ENCODE assay signal across 8 cellular contexts in the genomic region with DNA sequence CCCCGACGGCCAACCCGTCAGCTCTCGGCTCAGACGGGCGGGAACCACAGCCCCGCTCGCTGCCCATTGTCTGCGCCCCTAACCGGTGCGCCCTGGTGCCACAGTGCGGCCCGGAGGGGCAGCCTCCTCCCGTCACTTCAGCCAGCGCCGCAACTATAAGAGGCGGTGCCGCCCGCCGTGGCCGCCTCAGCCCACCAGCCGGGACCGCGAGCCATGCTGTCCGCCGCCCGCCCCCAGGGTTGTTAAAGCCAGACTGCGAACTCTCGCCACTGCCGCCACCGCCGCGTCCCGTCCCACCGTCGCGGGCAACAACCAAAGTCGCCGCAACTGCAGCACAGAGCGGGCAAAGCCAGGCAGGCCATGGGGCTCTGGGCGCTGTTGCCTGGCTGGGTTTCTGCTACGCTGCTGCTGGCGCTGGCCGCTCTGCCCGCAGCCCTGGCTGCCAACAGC. TPM values are rescaled to one million over a fixed set of nuclear protein-coding genes. Genes with fewer than 3 reads are reported as not detected.
A peak's percentile ranks its signal among the peaks of the same experiment; 100 is the strongest.
DNase-seq lines count a peak whose midpoint lies in the region; ATAC-seq and TF ChIP-seq lines count a peak whose summit lies in the region.

A gene (plus strand): TSS at position 32 of the 450 bp plus-strand sequence. CDS start 329 bp downstream, at position 361.

- CTCF ChIA-PET in IMR-90 (lab: Yijun Ruan, JAX), result interaction anchor here (0.8 to 1.9 kb wide), 4 partner anchors 10 to 23 kb away, joined by 3 to 11 read pairs (median 4); no protein-coding TSS in a partner anchor

- in situ Hi-C loops in GM13976 (cut with MboI; ENCODE audit: low sequenced_read_pairs, unreplicated experiment) (no loop called here), IMR-90 (cut with MboI; ENCODE audit: low sequenced_read_pairs) (no loop called here)

- H3K36me3 ChIP-seq in IMR-90 (ENCODE audit: control insufficient read depth, insufficient read depth, low read length) (no peaks in the 10 kb centered on the region), trophoblast cell (ENCODE audit: control insufficient read depth in 1 of 2, insufficient read depth in 2 of 2, low read length in 2 of 2) (no peaks in the 10 kb centered on the region)
- no peaks in the 10 kb centered on the region for H3K36me3 ChIP-seq in effector memory CD4-positive, alpha-beta T cell (ENCODE audit: control insufficient read depth, insufficient read depth, low read length)

- no peak within 1 kb of the TSS for H3K18ac ChIP-seq in IMR-90 (ENCODE audit: low read depth, low read length)
- H3K18ac ChIP-seq in trophoblast cell (ENCODE audit: low read length), result no peak within 1 kb of the TSS

- no peak within 1 kb of the TSS for H2BK20ac ChIP-seq in IMR-90 (ENCODE audit: low read depth, low read length)

- ATAC-seq in IMR-90 (ENCODE audit: low read depth), result peak; percentile 27
- no peak for ATAC-seq in GM18505 (IDR thresholded peaks at IDR 0.05; ENCODE audit: unreplicated experiment)

- H2AFZ ChIP-seq in IMR-90 (replicated peaks; ENCODE audit: low read length, poor library complexity) (peak within 1 kb of the TSS; percentile 77), trophoblast cell (ENCODE audit: insufficient read depth, low read length, poor library complexity) (peak within 1 kb of the TSS; percentile 9)

- no peak for TF ChIP-seq RAD21 in IMR-90 (IDR thresholded peaks at IDR 0.05; ENCODE audit: low read length)

- H3K23ac ChIP-seq in IMR-90 (ENCODE audit: low read depth, low read length), result peak within 1 kb of the TSS; percentile 82; the same call in 1 of the 2 replicates
- H3K23ac ChIP-seq in trophoblast cell (ENCODE audit: low read length), result no peak within 1 kb of the TSS

- peaks cover 16% of the 10 kb centered on the region; the same call in 1 of the 2 replicates for H4K20me1 ChIP-seq in IMR-90 (ENCODE audit: insufficient read depth, low read length)

- H2BK120ac ChIP-seq in IMR-90 (ENCODE audit: low read depth, low read length), result no peak within 1 kb of the TSS
- no peak within 1 kb of the TSS for H2BK120ac ChIP-seq in trophoblast cell (ENCODE audit: insufficient read depth, low read length, poor library complexity)

- H2AK5ac ChIP-seq in IMR-90 (ENCODE audit: low read depth, low read length) (no peak within 1 kb of the TSS), trophoblast cell (ENCODE audit: low read length) (no peak within 1 kb of the TSS)

- peak; percentile 1 for TF ChIP-seq CTCF in GM13976 (IDR thresholded peaks at IDR 0.05; ENCODE audit: borderline replicate concordance, control extremely low read depth, extremely low read depth, insufficient read depth, missing control alignments)
- TF ChIP-seq CTCF in IMR-90 (conservative IDR thresholded peaks at IDR 0.05; ENCODE audit: low read depth, low read length), result no peak

- H4K5ac ChIP-seq in IMR-90 (ENCODE audit: low read depth, low read length), result no peak within 1 kb of the TSS

- BruUV-seq in IMR-90 (replicated peaks; lab: Mats Ljungman, UMichigan), result no TSS peak

- no peak within 1 kb of the TSS for H3K14ac ChIP-seq in IMR-90 (replicated peaks; ENCODE audit: low read depth, low read length)
- no peak within 1 kb of the TSS for H3K14ac ChIP-seq in trophoblast cell (ENCODE audit: low read length)

- H4K8ac ChIP-seq in IMR-90 (ENCODE audit: low read depth in 2 of 2, low read length in 2 of 2) (no peak within 1 kb of the TSS), trophoblast cell (ENCODE audit: low read depth, low read length) (no peak within 1 kb of the TSS)

- peaks cover 8% of the 10 kb centered on the region for H3K9me1 ChIP-seq in IMR-90 (ENCODE audit: insufficient read depth, low read length)

- H4K91ac ChIP-seq in IMR-90 (ENCODE audit: insufficient read depth, low read depth, low read length) (no peak within 1 kb of the TSS), trophoblast cell (ENCODE audit: low read depth, low read length) (no peak within 1 kb of the TSS)

- TF ChIP-seq POLR2A in IMR-90 (IDR thresholded peaks at IDR 0.05; ENCODE audit: low read depth, low read length) (no peak), GM18505 (IDR thresholded peaks at IDR 0.05; ENCODE audit: borderline replicate concordance, extremely low read depth, insufficient read depth, insufficient read length) (no peak)

- H3K4me2 ChIP-seq in IMR-90 (ENCODE audit: low read depth, low read length), result peak within 1 kb of the TSS; percentile 43; the same call in 1 of the 2 replicates
- H3K4me2 ChIP-seq in trophoblast cell (ENCODE audit: low read length), result peak within 1 kb of the TSS; percentile 40

- H3K4ac ChIP-seq in IMR-90 (ENCODE audit: low read depth, low read length), result no peak within 1 kb of the TSS
- no peak within 1 kb of the TSS for H3K4ac ChIP-seq in trophoblast cell (ENCODE audit: low read depth, low read length)

- H3K9ac ChIP-seq in IMR-90 (ENCODE audit: low read depth, low read length) (no peak within 1 kb of the TSS), trophoblast cell (ENCODE audit: low read length) (no peak within 1 kb of the TSS)

- no peak within 1 kb of the TSS for H3K27ac ChIP-seq in IMR-90 (ENCODE audit: insufficient read depth, low read length)
- H3K27ac ChIP-seq in effector memory CD4-positive, alpha-beta T cell (ENCODE audit: insufficient read depth, low read length, poor library complexity, severe bottlenecking), result peak within 1 kb of the TSS; percentile 30
- no peak within 1 kb of the TSS for H3K27ac ChIP-seq in trophoblast cell (ENCODE audit: low read depth, low read length)

- H3K4me3 ChIP-seq in IMR-90 (ENCODE audit: insufficient read depth, low read depth, low read length) (no peak within 1 kb of the TSS), trophoblast cell (ENCODE audit: low read depth, low read length) (no peak within 1 kb of the TSS)
- H3K4me3 ChIP-seq in effector memory CD4-positive, alpha-beta T cell (ENCODE audit: insufficient read depth, low read depth, low read length, poor library complexity, severe bottlenecking), result peak within 1 kb of the TSS; percentile 56

- H3K27me3 ChIP-seq in IMR-90 (ENCODE audit: control insufficient read depth, insufficient read depth, low read length) (peaks cover 77% of the 10 kb centered on the region), trophoblast cell (ENCODE audit: insufficient read depth, low read length) (peaks cover 79% of the 10 kb centered on the region)
- peaks cover 14% of the 10 kb centered on the region for H3K27me3 ChIP-seq in effector memory CD4-positive, alpha-beta T cell (replicated peaks; ENCODE audit: control insufficient read depth, insufficient read depth, low read length, poor library complexity, severe bottlenecking)

- H3K79me2 ChIP-seq in trophoblast cell (ENCODE audit: control insufficient read depth, insufficient read depth, low read length, poor library complexity), result no peaks in the 10 kb centered on the region

- no peak within 1 kb of the TSS for H4K12ac ChIP-seq in trophoblast cell (ENCODE audit: low read depth, low read length)

- DNase-seq in GM13976 (ENCODE audit: low spot score), result no peak
- DNase-seq in IMR-90, result no peak
- peak in 1 of 3 donors; percentile 11 for DNase-seq in effector memory CD4-positive, alpha-beta T cell
- no peak for DNase-seq in trophoblast cell
- DNase-seq in mucosa of gallbladder (ENCODE audit: low spot score), result no peak
- no peak for DNase-seq in hypothalamus (lab: John Stamatoyannopoulos, UW)
- no peak for DNase-seq in dedifferentiated amniotic fluid mesenchymal stem cell (ENCODE audit: extremely low spot score)

- no peak within 1 kb of the TSS for H2BK12ac ChIP-seq in trophoblast cell (ENCODE audit: low read length)

- no peaks in the 10 kb centered on the region for H3K9me3 ChIP-seq in IMR-90 (ENCODE audit: control insufficient read depth, insufficient read depth, low read length)
- H3K9me3 ChIP-seq in effector memory CD4-positive, alpha-beta T cell (ENCODE audit: control insufficient read depth, low read length), result no peaks in the 10 kb centered on the region
- H3K9me3 ChIP-seq in trophoblast cell (ENCODE audit: insufficient read depth, low read depth, low read length), result peaks cover 9% of the 10 kb centered on the region

- dilution Hi-C loops in IMR-90 (cut with HindIII; ENCODE audit: low sequenced_read_pairs, unreplicated experiment), result no loop called here

- H2AK9ac ChIP-seq in IMR-90 (replicated peaks; ENCODE audit: low read depth, low read length, poor library complexity), result peak within 1 kb of the TSS; percentile 38

- intact Hi-C loops in IMR-90 (cut with micrococcal nuclease), result no loop called here

- H2BK5ac ChIP-seq in IMR-90 (ENCODE audit: low read depth, low read length, poor library complexity, severe bottlenecking) (no peak within 1 kb of the TSS), trophoblast cell (ENCODE audit: low read depth, low read length, poor library complexity) (no peak within 1 kb of the TSS)

- H2BK15ac ChIP-seq in IMR-90 (ENCODE audit: low read depth, low read length), result no peak within 1 kb of the TSS

- peaks cover 6% of the 10 kb centered on the region for H3K4me1 ChIP-seq in IMR-90 (ENCODE audit: control insufficient read depth, insufficient read depth, low read length)
- peaks cover 43% of the 10 kb centered on the region for H3K4me1 ChIP-seq in effector memory CD4-positive, alpha-beta T cell (ENCODE audit: control insufficient read depth, insufficient read depth, low read length, poor library complexity, severe bottlenecking)
- H3K4me1 ChIP-seq in trophoblast cell (ENCODE audit: control insufficient read depth in 1 of 2, insufficient read depth in 2 of 2, low read length in 2 of 2), result peaks cover 24 to 35% of the 10 kb centered on the region in 2 experiments

- no peaks in the 10 kb centered on the region for H3K79me1 ChIP-seq in IMR-90 (ENCODE audit: low read depth in 1 of 2, low read length in 2 of 2)
- no peaks in the 10 kb centered on the region for H3K79me1 ChIP-seq in trophoblast cell (ENCODE audit: low read length)

- H3K56ac ChIP-seq in IMR-90 (ENCODE audit: extremely low read depth, insufficient read depth, low read length), result no peak within 1 kb of the TSS

- POLR2A ChIA-PET in IMR-90 (lab: Charles Lee; ENCODE audit: unreplicated experiment), result no interaction called here

- WGBS in IMR-90 (ENCODE audit: extremely low coverage in 2 of 2, insufficient read length in 1 of 2), 2 experiments, result 1% methylated on average over 17 of the region's 45 CpGs; no CpG with 5 or more reads in 1 of the 2 experiments
- WGBS in trophoblast cell (ENCODE audit: extremely low coverage, insufficient coverage, insufficient read length), result no CpG with 5 or more reads among the region's 45 CpGs

TF ChIP-seq in IMR-90, 13 proteins besides CTCF, POLR2A, EP300 and RAD21 (continues in another document):
- TF ChIP-seq RCOR1 (IDR thresholded peaks at IDR 0.05; ENCODE audit: insufficient replicate concordance, low read length), result no peak

RNA-seq across cellular contexts. Expression of the gene that starts here (rescaled TPM):
- total RNA-seq in IMR-90 (2012; rRNA removed) (not detected in 2 replicates), mucosa of gallbladder (0.29 TPM)
- not detected in 2 replicates for polyA plus RNA-seq in IMR-90 (2012; rRNA removed)
- polyA plus RNA-seq in IMR-90 (2012; cell fraction: cytosol; rRNA removed), result not detected in 2 replicates
- polyA plus RNA-seq in IMR-90 (2012; cell fraction: nucleus; rRNA removed; ENCODE audit: low replicate concordance), result 0.08 TPM in 1 of 2 replicates, not detected in the other
- 2.1 TPM in 2 replicates for polyA plus RNA-seq in trophoblast cell (2013)

Comparison
In these comparisons a context has a peak if more than half of its experiments do, and no peak if none do; other contexts are left out.
1. Peak in ATAC-seq and H3K4me2 ChIP-seq in IMR-90; RNA of the gene not detected or under 1 TPM.